In genomic region chr11:126462422-126462821, GRCh38 we compare ENCODE assay signal across 9 cellular contexts.
"Had no signal": no experiment of that assay in that cellular context is flagged by ENCODE, and none has a peak within 500 bp of the region (broad histone marks: within the 10 kb centered on the region; RNA-seq: fewer than 3 reads in every experiment).

No MANE protein-coding gene starts in this region.

- H3K9me3 ChIP-seq: HAP-1 had no signal

- H3K36me3 ChIP-seq: HAP-1 had no signal

- DNase-seq: H7, HFFc6, Karpas-422, KBM-7 had no signal

- ATAC-seq: GM23338, HCT116 had no signal

- H2AFZ ChIP-seq: GM23338 had no signal

- H3K27ac ChIP-seq: KMS-11 had no signal

- H3K4me3 ChIP-seq: GM23338, HAP-1 had no signal

- H3K4me1 ChIP-seq: HAP-1 had no signal

- FAIRE-seq: HTR-8/SVneo had no signal

- H3K4me2 ChIP-seq: GM23338, KMS-11 had no signal

- H3K9ac ChIP-seq: KMS-11 had no signal
